ENCODE assay signal across 8 cellular contexts in genomic region chr20:59042151-59042795, GRCh38. TPM values are rescaled to one million over a fixed set of nuclear protein-coding genes. Genes with fewer than 3 reads are reported as not detected.
DNase-seq lines count a peak whose midpoint lies in the region; ATAC-seq, FAIRE-seq and TF ChIP-seq lines count a peak whose summit lies in the region.

Gene PRELID3B (minus strand): TSS chr20:59042786. CDS start chr20:59042730, 56 bp downstream.

- H4K8ac ChIP-seq in H1 (ENCODE audit: extremely low read depth, insufficient read depth, low read length), result peak within 1 kb of the TSS; percentile 90; the same call in 1 of the 2 replicates

- peak within 1 kb of the TSS; percentile 78; the same call in 1 of the 2 replicates for H2AFZ ChIP-seq in H1 (ENCODE audit: low read length)

- no peaks in the 10 kb centered on the region for H3K9me3 ChIP-seq in CD4-positive, CD25-positive, alpha-beta regulatory T cell (ENCODE audit: control insufficient read depth in 2 of 2, low read length in 2 of 2)
- H3K9me3 ChIP-seq in H1 (ENCODE audit: insufficient read depth in 2 of 2, low read depth in 1 of 2, low read length in 1 of 2), result no peaks in the 10 kb centered on the region; a peak in 1 of 4 replicates
- H3K9me3 ChIP-seq in mesodermal cell (ENCODE audit: control insufficient read depth, low read length), result peaks cover 5% of the 10 kb centered on the region

- peak within 1 kb of the TSS; percentile 50 for H4K5ac ChIP-seq in H1 (ENCODE audit: insufficient read length, low read depth, low read length)

- H2BK20ac ChIP-seq in H1 (ENCODE audit: low read length), result no peak within 1 kb of the TSS; the same call in 1 of the 2 replicates

- peak within 1 kb of the TSS; percentile 91 for H3K4me3 ChIP-seq in CD4-positive, CD25-positive, alpha-beta regulatory T cell (ENCODE audit: low read depth, low read length)
- H3K4me3 ChIP-seq in H1 (ENCODE audit: extremely low read depth in 1 of 4, insufficient read depth in 2 of 4, low read depth in 3 of 4, low read length in 4 of 4) (peak within 1 kb of the TSS; percentile 33 to 69 (median 48)), mesodermal cell (ENCODE audit: extremely low read depth, insufficient read depth, low read length, poor library complexity, severe bottlenecking) (peak within 1 kb of the TSS; percentile 79), urinary bladder (ENCODE audit: low read depth, low read length) (peak within 1 kb of the TSS; percentile 91)

- H3K27me3 ChIP-seq in CD4-positive, CD25-positive, alpha-beta regulatory T cell (ENCODE audit: control insufficient read depth, insufficient read depth, low read length), result no peaks in the 10 kb centered on the region
- no peaks in the 10 kb centered on the region for H3K27me3 ChIP-seq in H1 (replicated peaks in 1 of 4; ENCODE audit: control insufficient read depth in 3 of 4, extremely low read depth in 1 of 4, insufficient read depth in 3 of 4, low read length in 3 of 4)

- peak within 1 kb of the TSS; percentile 80 for H4K91ac ChIP-seq in H1 (replicated peaks; ENCODE audit: insufficient read length, low read length)

- 0 out of 2 replicates have a peak within 1 kb of the TSS, but pooled peaks have one; percentile 42 for H2AK5ac ChIP-seq in H1 (ENCODE audit: low read depth, low read length)

- peaks cover 35 to 60% (median 50%) of the 10 kb centered on the region in 4 donors for H3K4me1 Mint-ChIP-seq in CD4-positive, CD25-positive, alpha-beta regulatory T cell

- TF ChIP-seq RAD21 in H1 (IDR thresholded peaks at IDR 0.05 in 1 of 2, conservative IDR thresholded peaks at IDR 0.05 in 1 of 2; ENCODE audit: low read depth in 2 of 2, low read length in 2 of 2), result no peak

- WGBS in H1 (ENCODE audit: extremely low coverage in 1 of 2, insufficient coverage in 1 of 2, insufficient read length in 1 of 2, insufficient replicate concordance in 2 of 2, low coverage in 1 of 2, low lambda C conversion rate in 2 of 2, missing lambda C conversion rate in 1 of 2), 2 experiments, result 44% methylated on average over 19 of the region's 50 CpGs; no CpG with 5 or more reads in 1 of the 2 experiments
- WGBS in mesodermal cell (ENCODE audit: insufficient coverage in 2 of 2), 2 experiments, result 8 to 11% methylated on average over 36 to 38 of the region's 50 CpGs
- 3% methylated on average over 50 of the region's 50 CpGs for WGBS in urinary bladder

- H3K9ac ChIP-seq in H1 (replicated peaks in 1 of 4; ENCODE audit: extremely low read depth in 1 of 4, low read depth in 3 of 4, low read length in 3 of 4), result peak within 1 kb of the TSS in 3 of 4 experiments; percentile 4 to 34 (median 17); a peak in 1 of 7 replicates

- H3K23me2 ChIP-seq in H1 (ENCODE audit: low read depth, low read length), result peaks cover 2% of the 10 kb centered on the region; the same call in 1 of the 2 replicates

- H2BK5ac ChIP-seq in H1 (ENCODE audit: low read depth, low read length), result peak within 1 kb of the TSS; percentile 74; the same call in 1 of the 2 replicates

- H4K20me1 ChIP-seq in H1 (replicated peaks in 1 of 2; ENCODE audit: control insufficient read depth in 1 of 2, insufficient read depth in 2 of 2, low read length in 2 of 2), result peaks cover 0 to 2% of the 10 kb centered on the region in 2 experiments

- DNase-seq in CD4-positive, CD25-positive, alpha-beta regulatory T cell, result no peak
- peak; percentile 61 for DNase-seq in SK-N-DZ (ENCODE audit: low spot score)
- no peak for DNase-seq in H1 (ENCODE audit: low read depth in 1 of 2, low spot score in 2 of 2)
- DNase-seq in pons (ENCODE audit: low spot score), result no peak

- peak within 1 kb of the TSS; percentile 74 for H3K4ac ChIP-seq in H1 (replicated peaks; ENCODE audit: insufficient read length, low read depth, low read length)

- POLR2A ChIA-PET in H1 (lab: Charles Lee; ENCODE audit: partially characterized antibody), result interaction anchor here (2.1 to 2.4 kb wide), 2 partner anchors 9 to 10 kb away, joined by 5 to 9 read pairs; partner anchors contain the start of gene ATP5F1E

- no peak for TF ChIP-seq EP300 in H1 (IDR thresholded peaks at IDR 0.05; ENCODE audit: borderline replicate concordance in 1 of 2, low read depth in 2 of 2, low read length in 2 of 2)

- no peaks in the 10 kb centered on the region for H3K9me3 Mint-ChIP-seq in CD4-positive, CD25-positive, alpha-beta regulatory T cell

- no peaks in the 10 kb centered on the region for H3K27me3 Mint-ChIP-seq in CD4-positive, CD25-positive, alpha-beta regulatory T cell

- TF ChIP-seq CTCF in H1 (IDR thresholded peaks at IDR 0.05; ENCODE audit: control extremely low read depth in 1 of 3, insufficient read depth in 1 of 3, low read depth in 1 of 3, low read length in 3 of 3), result no peak

- H3K79me1 ChIP-seq in H1 (ENCODE audit: low read depth, low read length), result no peaks in the 10 kb centered on the region; the same call in 1 of the 2 replicates

- no peak within 1 kb of the TSS for H2BK120ac ChIP-seq in H1 (replicated peaks; ENCODE audit: low read depth, low read length)

- H2BK15ac ChIP-seq in H1 (ENCODE audit: low read length), result 0 out of 2 replicates have a peak within 1 kb of the TSS, but pooled peaks have one; percentile 12

- no peak within 1 kb of the TSS for H3K14ac ChIP-seq in H1 (ENCODE audit: insufficient read length)

- no peak within 1 kb of the TSS; the same call in 1 of the 2 replicates for H2BK12ac ChIP-seq in H1 (ENCODE audit: low read depth, low read length)

- peak within 1 kb of the TSS; percentile 64 to 69 for H3K4me2 ChIP-seq in H1 (ENCODE audit: insufficient read depth in 1 of 2, low read depth in 2 of 2, low read length in 2 of 2)

- ATAC-seq in CD4-positive, CD25-positive, alpha-beta regulatory T cell (ENCODE audit: low read depth in 2 of 2), result peak in 1 of 2 donors; percentile 1
- ATAC-seq in GM18870 (IDR thresholded peaks at IDR 0.05; ENCODE audit: unreplicated experiment) (peak; percentile 29), HG03066 (IDR thresholded peaks at IDR 0.05; ENCODE audit: low read depth, unreplicated experiment) (peak; percentile 36)

- CTCF ChIA-PET in H1 (lab: Charles Lee; ENCODE audit: partially characterized antibody), result no interaction called here

- H3K4me3 Mint-ChIP-seq in CD4-positive, CD25-positive, alpha-beta regulatory T cell, result peak within 1 kb of the TSS; percentile 92 to 96 (median 94)

- H3K79me2 ChIP-seq in H1 (ENCODE audit: control insufficient read depth in 1 of 2, insufficient read depth in 2 of 2, low read length in 2 of 2), result peaks cover 11 to 35% of the 10 kb centered on the region in 2 experiments; a peak in 3 of 4 replicates

- H3K18ac ChIP-seq in H1 (ENCODE audit: extremely low read depth, low read length), result 0 out of 2 replicates have a peak within 1 kb of the TSS, but pooled peaks have one; percentile 16

- no peak for FAIRE-seq in H1 (lab: Jason Lieb, UNC)

- no peak within 1 kb of the TSS for H3K23ac ChIP-seq in H1 (ENCODE audit: insufficient read length)

- peaks cover 12% of the 10 kb centered on the region for H3K36me3 ChIP-seq in CD4-positive, CD25-positive, alpha-beta regulatory T cell (ENCODE audit: control insufficient read depth, insufficient read depth, low read length)
- peaks cover 0 to 7% (median 0%) of the 10 kb centered on the region in 4 experiments; a peak in 2 of 8 replicates for H3K36me3 ChIP-seq in H1 (ENCODE audit: control insufficient read depth in 2 of 4, insufficient read depth in 4 of 4, low read length in 3 of 4)
- peaks cover 33% of the 10 kb centered on the region for H3K36me3 ChIP-seq in mesodermal cell (ENCODE audit: control insufficient read depth, insufficient read depth, low read length)
- H3K36me3 ChIP-seq in urinary bladder (ENCODE audit: insufficient read depth), result peaks cover 2% of the 10 kb centered on the region

- H3K27ac Mint-ChIP-seq in CD4-positive, CD25-positive, alpha-beta regulatory T cell, result peak within 1 kb of the TSS in 2 of 3 donors; percentile 75 to 92

- H3K27ac ChIP-seq in CD4-positive, CD25-positive, alpha-beta regulatory T cell (ENCODE audit: insufficient read depth, low read length, poor library complexity, severe bottlenecking), result peak within 1 kb of the TSS; percentile 84
- H3K27ac ChIP-seq in H1 (ENCODE audit: low read depth, low read length), result no peak within 1 kb of the TSS
- peak within 1 kb of the TSS; percentile 49 for H3K27ac ChIP-seq in mesodermal cell (ENCODE audit: low read depth, low read length, severe bottlenecking)
- peak within 1 kb of the TSS; percentile 55 for H3K27ac ChIP-seq in urinary bladder (ENCODE audit: low read depth)

- no peak within 1 kb of the TSS for H3K56ac ChIP-seq in H1 (replicated peaks; ENCODE audit: insufficient read length, low read depth, low read length)

- H3K4me1 ChIP-seq in CD4-positive, CD25-positive, alpha-beta regulatory T cell (ENCODE audit: control insufficient read depth, insufficient read depth, low read length, poor library complexity, severe bottlenecking), result peaks cover 43% of the 10 kb centered on the region
- peaks cover 0 to 4% (median 0%) of the 10 kb centered on the region in 4 experiments; a peak in 1 of 7 replicates for H3K4me1 ChIP-seq in H1 (replicated peaks in 1 of 4; ENCODE audit: control insufficient read depth in 3 of 4, insufficient read depth in 4 of 4, low read length in 3 of 4)
- H3K4me1 ChIP-seq in mesodermal cell (ENCODE audit: control insufficient read depth, insufficient read depth, low read length, poor library complexity, severe bottlenecking), result peaks cover 10% of the 10 kb centered on the region
- H3K4me1 ChIP-seq in urinary bladder (ENCODE audit: insufficient read depth), result peaks cover 9% of the 10 kb centered on the region

- TF ChIP-seq POLR2A in H1 (IDR thresholded peaks at IDR 0.05; ENCODE audit: control extremely low read depth in 1 of 2, low read depth in 2 of 2, low read length in 2 of 2), result no peak

- H3K36me3 Mint-ChIP-seq in CD4-positive, CD25-positive, alpha-beta regulatory T cell, result peaks cover 19% of the 10 kb centered on the region

TF ChIP-seq in H1, 55 proteins besides CTCF, POLR2A, EP300 and RAD21 (continues in another document):
- TF ChIP-seq RFX5 (IDR thresholded peaks at IDR 0.05; ENCODE audit: borderline replicate concordance, low read depth, low read length), result no peak

RNA-seq across cellular contexts. Expression of gene PRELID3B, which starts in this region (rescaled TPM):
- 50.4 TPM for total RNA-seq in CD4-positive, CD25-positive, alpha-beta regulatory T cell
- 10 to 100 TPM; 33.8 to 44.7 (median 37.6) TPM for polyA plus RNA-seq in CD4-positive, CD25-positive, alpha-beta regulatory T cell
- 154 and 172 TPM in 2 replicates for polyA plus RNA-seq in SK-N-DZ (2014; cell fraction: cytosol; rRNA removed)
- 91.9 and 101 TPM in 2 replicates for polyA plus RNA-seq in SK-N-DZ (2014; cell fraction: nucleus; rRNA removed)
- total RNA-seq in H1 (2021; fragmentation: NEBNext Ultra II Directional; extraction: Animal tissue kit (Norgen Biotek cat#: 25700)), result 43.2 and 50.5 TPM in 2 replicates
- 4.6 and 8.1 TPM in 2 replicates for polyA plus RNA-seq in H1 (2011; rRNA removed)
- 11.6 TPM for polyA plus RNA-seq in H1 (2011; cell fraction: cytosol; rRNA removed)
- 30.8 TPM for polyA plus RNA-seq in H1 (2011; cell fraction: nucleus; rRNA removed)
- polyA plus RNA-seq in H1 (2012, experiment 1 of 2), result 12.4 to 17.0 TPM (median 14.1 TPM) in 4 replicates
- polyA plus RNA-seq in H1 (2012, experiment 2 of 2), result 1.3 TPM
- 15.5 TPM for polyA plus RNA-seq in H1 (2013, experiment 1 of 2)
- 14.8 TPM for polyA plus RNA-seq in H1 (2013, experiment 2 of 2)
- 28.0 and 28.8 TPM in 2 replicates for polyA minus RNA-seq in H1 (2011; rRNA and poly(A)+ RNA removed)
- 21.1 TPM for polyA minus RNA-seq in H1 (2011; cell fraction: cytosol; rRNA and poly(A)+ RNA removed)
- 16.9 TPM for polyA minus RNA-seq in H1 (2011; cell fraction: nucleus; rRNA and poly(A)+ RNA removed)
- 37.4 TPM for polyA plus RNA-seq in mesodermal cell (2013, experiment 1 of 2)
- polyA plus RNA-seq in mesodermal cell (2013, experiment 2 of 2), result 42.8 TPM
- 57.2 TPM for total RNA-seq in urinary bladder
- 26.7 TPM for polyA plus RNA-seq in urinary bladder
